Comparison of ENCODE assay signal across 18 cellular contexts in the genomic region with DNA sequence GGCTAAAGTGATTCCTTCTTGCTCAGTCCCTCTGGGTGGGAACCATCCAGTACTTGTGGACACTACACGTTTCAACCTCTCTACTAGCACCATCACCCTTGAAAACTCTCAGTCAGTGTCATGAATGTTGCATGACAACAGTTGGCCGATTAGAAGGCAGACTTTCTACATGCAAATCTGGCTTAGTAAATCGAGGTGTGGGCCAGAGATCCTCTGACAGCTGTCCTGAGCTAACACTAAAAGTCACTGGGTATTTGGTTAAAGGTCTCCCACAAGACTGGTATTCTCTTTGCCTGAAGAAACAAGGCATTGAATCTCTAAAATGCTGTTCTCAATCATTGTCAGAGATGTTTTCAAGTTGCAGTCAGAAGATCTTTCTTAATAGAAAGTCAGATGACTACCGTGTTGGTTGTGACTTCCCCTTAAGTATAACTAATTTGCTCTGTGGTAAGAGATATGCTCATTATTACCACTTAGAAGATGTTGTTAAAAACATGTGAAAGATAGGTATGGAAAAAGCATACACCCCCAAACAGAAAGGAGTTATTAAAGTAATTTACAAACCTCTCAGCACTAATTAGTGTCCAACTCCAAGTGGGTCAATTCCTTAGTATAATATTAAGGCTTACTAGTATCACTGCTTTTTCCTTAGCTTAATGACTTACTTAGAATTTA.
DNase-seq lines count a peak whose midpoint lies in the region; ATAC-seq and TF ChIP-seq lines count a peak whose summit lies in the region.
"Had no signal": no experiment of that assay in that cellular context is flagged by ENCODE, and none has a peak within 500 bp of the region (broad histone marks: within the 10 kb centered on the region; RNA-seq: fewer than 3 reads in every experiment).

No MANE protein-coding gene starts in this region.

- TSS peak; percentile 65 for BruUV-seq in OCI-LY7 (replicated peaks; lab: Mats Ljungman, UMichigan)

- H3K27me3 Mint-ChIP-seq in osteocyte (ENCODE audit: unreplicated experiment), result no peaks in the 10 kb centered on the region
- H3K27me3 Mint-ChIP-seq: CD4-positive, CD25-positive, alpha-beta regulatory T cell had no signal

- H3K4me3 ChIP-seq in OCI-LY7 (ENCODE audit: low read depth, low read length, poor library complexity, severe bottlenecking), result no peak overlapping the region

- no peak overlapping the region for H3K27ac Mint-ChIP-seq in osteocyte (ENCODE audit: unreplicated experiment)
- H3K27ac Mint-ChIP-seq: CD4-positive, CD25-positive, alpha-beta regulatory T cell; HFFc6 had no signal

- no peak for ATAC-seq in HG02840 (IDR thresholded peaks at IDR 0.05; ENCODE audit: low FRiP score, unreplicated experiment)
- no peak for ATAC-seq in GM19452 (IDR thresholded peaks at IDR 0.05; ENCODE audit: unreplicated experiment)
- ATAC-seq: Panc1 had no signal

- H3K4me3 Mint-ChIP-seq in osteocyte (ENCODE audit: unreplicated experiment), result no peak overlapping the region
- H3K4me3 Mint-ChIP-seq: CD4-positive, CD25-positive, alpha-beta regulatory T cell; HFFc6 had no signal

- intact Hi-C loops in OCI-LY7 (cut with micrococcal nuclease; ENCODE audit: unreplicated experiment), result no loop called here

- peaks cover 5% of the 10 kb centered on the region for H3K4me1 ChIP-seq in OCI-LY7 (ENCODE audit: insufficient read depth, low read length, poor library complexity, severe bottlenecking)
- H3K4me1 ChIP-seq: BE2C had no signal

- TF ChIP-seq CTCF in OCI-LY7 (conservative IDR thresholded peaks at IDR 0.05; ENCODE audit: low read length), result no peak
- TF ChIP-seq CTCF in osteocyte (IDR thresholded peaks at IDR 0.05), result no peak

- CTCF ChIA-PET in OCI-LY7 (lab: Charles Lee; ENCODE audit: unreplicated experiment), result no interaction called here

- H3K9me3 Mint-ChIP-seq in osteocyte (ENCODE audit: unreplicated experiment), result no peaks in the 10 kb centered on the region
- H3K9me3 Mint-ChIP-seq: CD4-positive, CD25-positive, alpha-beta regulatory T cell; HFFc6 had no signal

- H3K9me3 ChIP-seq in OCI-LY7 (ENCODE audit: low read length), result no peaks in the 10 kb centered on the region
- H3K9me3 ChIP-seq: BE2C had no signal

- H3K27ac ChIP-seq in OCI-LY7 (ENCODE audit: low read depth, low read length, poor library complexity, severe bottlenecking), result no peak overlapping the region
- H3K27ac ChIP-seq: KMS-11 had no signal

- H3K79me2 ChIP-seq in OCI-LY7 (ENCODE audit: insufficient read depth, low read depth, low read length), result no peaks in the 10 kb centered on the region

- DNase-seq in SIG-M5 treated with dmso at 0.1 percent for 504 hours (lab: John Stamatoyannopoulos, UW; ENCODE audit: unreplicated experiment) (peak; percentile 15), SIG-M5 (lab: John Stamatoyannopoulos, UW) (no peak), OCI-LY7 (ENCODE audit: low spot score) (no peak), foreskin melanocyte (peak; percentile 42), osteocyte (ENCODE audit: extremely low spot score, unreplicated experiment) (no peak)
- DNase-seq: BE2C; CD4-positive, CD25-positive, alpha-beta regulatory T cell; COR-L47; HFFc6; NCI-H1048; NCI-H1436 treated with DMSO at 0.1 percent for 48 hours; NCI-H2029 treated with DMSO at 0.1 percent for 48 hours; NCI-H2171; SW 1271 had no signal

- H3K9me2 ChIP-seq in OCI-LY7 (ENCODE audit: insufficient read depth, low read length), result no peaks in the 10 kb centered on the region

- peaks cover 68% of the 10 kb centered on the region for H3K36me3 ChIP-seq in OCI-LY7 (ENCODE audit: insufficient read depth, low read length)

- peaks cover 36% of the 10 kb centered on the region for H3K36me3 Mint-ChIP-seq in osteocyte (ENCODE audit: unreplicated experiment)

- peaks cover 8% of the 10 kb centered on the region for H3K4me1 Mint-ChIP-seq in osteocyte (ENCODE audit: unreplicated experiment)

- POLR2A ChIA-PET in OCI-LY7 (lab: Charles Lee), result no interaction called here

- H2AFZ ChIP-seq in OCI-LY7 (ENCODE audit: low read length), result no peak overlapping the region

- H4K20me1 ChIP-seq in OCI-LY7 (ENCODE audit: insufficient read depth, low read length), result no peaks in the 10 kb centered on the region

- H3K4me2 ChIP-seq in OCI-LY7 (ENCODE audit: low read length), result no peak overlapping the region
- H3K4me2 ChIP-seq: KMS-11 had no signal

Comparison
In these comparisons a context has a peak if more than half of its experiments do, and no peak if none do; other contexts are left out.
1. DNase-seq: peak in SIG-M5 treated with dmso at 0.1 percent for 504 hours (single experiment) and foreskin melanocyte (single experiment); none in SIG-M5 (single experiment), OCI-LY7 (single experiment) and osteocyte (single experiment).